26 cellular contexts compared by ENCODE assay signal in the genomic region with DNA sequence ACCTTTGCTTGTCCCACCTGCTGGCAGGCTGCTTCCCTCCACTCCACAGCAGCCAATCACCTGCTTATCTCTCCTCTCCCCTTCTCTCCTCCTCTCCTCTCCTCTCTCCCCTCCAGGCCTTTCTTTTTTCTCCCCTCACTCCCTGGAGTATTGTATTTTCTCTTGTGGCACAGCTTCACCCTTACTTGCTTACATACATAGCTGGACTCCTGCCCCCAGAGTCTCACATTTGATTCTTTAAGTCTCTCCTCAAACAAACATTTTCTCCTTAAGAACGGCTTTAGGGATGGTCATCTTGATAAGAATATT. TPM values are rescaled to one million over a fixed set of nuclear protein-coding genes. Genes with fewer than 3 reads are reported as not detected.
"Had no signal": no experiment of that assay in that cellular context is flagged by ENCODE, and none has a peak within 500 bp of the region (broad histone marks: within the 10 kb centered on the region; RNA-seq: fewer than 3 reads in every experiment).

No MANE protein-coding gene starts in this region.

- H3K27me3 ChIP-seq: cardiac muscle cell, esophagus muscularis mucosa, gastroesophageal sphincter, heart right ventricle, left lung, right atrium auricular region, tibial artery had no signal

- H3K4me3 Mint-ChIP-seq: activated naive CD4-positive, alpha-beta T cell treated with anti-CD3 and anti-CD28 coated beads for 36 hours; activated T-cell treated with anti-CD3 and anti-CD28 coated beads, Interleukin-2, amount 50 U/mL, for 24 hours; neural crest cell; T-helper 1 cell treated with Interleukin-12 subunit alpha and Interleukin-12 subunit beta and Interleukin-4 antibody, amounts not matched to agents 30 μg/mL and 1 μg/mL, for 36 hours had no signal

- DNase-seq: activated CD4-positive, alpha-beta T cell treated with anti-CD3 and anti-CD28 coated beads for 1 hour; activated CD4-positive, alpha-beta T cell treated with anti-CD3 and anti-CD28 coated beads, Interleukin-2, amount 50 U/mL, for 48 hours; activated T-cell treated with anti-CD3 and anti-CD28 coated beads, Interleukin-2, amount 50 U/mL, for 24 hours; amniotic stem cell; dermis blood vessel endothelial cell; effector memory CD4-positive, alpha-beta T cell; heart right ventricle; left lung; midbrain; stimulated activated CD4-positive, alpha-beta T cell treated with anti-CD3 and anti-CD28 coated beads, Interleukin-12 subunit alpha, Interleukin-12 subunit beta, amount 100 ng/mL, for 4 hours; stimulated activated CD4-positive, alpha-beta T cell treated with anti-CD3 and anti-CD28 coated beads, Interleukin-1b, Interleukin-23, amount 100 ng/mL, for 48 hours; stimulated activated CD8-positive, alpha-beta memory T cell treated with anti-CD3 and anti-CD28 coated beads, Interleukin-4, amount 100 ng/mL, for 48 hours; stimulated activated naive CD4-positive, alpha-beta T cell treated with Interleukin-2 at 50 U/mL for 16 hours; tibial artery had no signal

- H3K27ac Mint-ChIP-seq: activated T-cell treated with anti-CD3 and anti-CD28 coated beads, Interleukin-2, amount 50 U/mL, for 24 hours; progenitor cell of endocrine pancreas; T-helper 1 cell treated with Interleukin-12 subunit alpha and Interleukin-12 subunit beta and Interleukin-4 antibody, amounts not matched to agents 30 μg/mL and 1 μg/mL, for 36 hours had no signal

- H3K4me1 ChIP-seq: gastroesophageal sphincter had no signal

- H3K9me3 ChIP-seq: esophagus muscularis mucosa, gastroesophageal sphincter, heart right ventricle, left lung, right atrium auricular region, tibial artery had no signal

- H3K27me3 Mint-ChIP-seq: activated T-cell treated with anti-CD3 and anti-CD28 coated beads, Interleukin-2, amount 50 U/mL, for 24 hours had no signal

- H3K36me3 ChIP-seq: cardiac muscle cell, esophagus muscularis mucosa, gastroesophageal sphincter, heart right ventricle, left lung, right atrium auricular region, tibial artery had no signal

- ATAC-seq: gastroesophageal sphincter, left lung had no signal

- H3K27ac ChIP-seq: cardiac muscle cell, esophagus muscularis mucosa, gastroesophageal sphincter, heart right ventricle, left lung, right atrium auricular region, tibial artery had no signal

- H3K4me1 Mint-ChIP-seq: neural crest cell had no signal

- H3K4me3 ChIP-seq: cardiac muscle cell, esophagus muscularis mucosa, gastroesophageal sphincter, heart right ventricle, left lung, right atrium auricular region, tibial artery had no signal

RNA-seq across cellular contexts. Expression of gene LY86, which starts 3.6 kb away (rescaled TPM):
- total RNA-seq: cardiac muscle cell, dermis blood vessel endothelial cell, endothelial cell of umbilical vein, kidney epithelial cell, lung microvascular endothelial cell, neural crest cell, osteoblast, progenitor cell of endocrine pancreas had no signal
- polyA plus RNA-seq: cardiac muscle cell, endothelial cell of umbilical vein had no signal
